Comparison of ENCODE assay signal across 18 cellular contexts in genomic region chr3:173732237-173732636, GRCh38.
DNase-seq lines count a peak whose midpoint lies in the region; ATAC-seq, FAIRE-seq and TF ChIP-seq lines count a peak whose summit lies in the region.
"Had no signal": no experiment of that assay in that cellular context is flagged by ENCODE, and none has a peak within 500 bp of the region (broad histone marks: within the 10 kb centered on the region; RNA-seq: fewer than 3 reads in every experiment).

No MANE protein-coding gene starts in this region.

- H3K4me3 ChIP-seq in GM12865 (ENCODE audit: low read depth, low read length) (no peak overlapping the region), dorsolateral prefrontal cortex (peak overlapping the region in 20 of 59 donors; percentile 1 to 41 (median 21))
- H3K4me3 ChIP-seq: heart left ventricle, transverse colon had no signal

- no peak for ATAC-seq in activated T-cell treated with anti-CD3 and anti-CD28 coated beads, Interleukin-2, amount 50 U/mL, for 72 hours (replicated peaks in 1 of 2)
- ATAC-seq: heart left ventricle had no signal

- H3K4me3 Mint-ChIP-seq in neural crest cell = no peak overlapping the region
- H3K4me3 Mint-ChIP-seq in activated T-cell treated with anti-CD3 and anti-CD28 coated beads, Interleukin-2, amount 50 U/mL, for 72 hours = no peak overlapping the region
- H3K4me3 Mint-ChIP-seq: activated CD4-positive, alpha-beta T cell treated with anti-CD3 and anti-CD28 coated beads, Interleukin-2, amount 10 ng/mL, durations not matched to agents 7 days and 5 days; CD14-positive monocyte; H9; mesothelial cell of epicardium had no signal

- H3K27me3 ChIP-seq in dorsolateral prefrontal cortex = no peaks in the 10 kb centered on the region
- H3K27me3 ChIP-seq: heart left ventricle, transverse colon had no signal

- intact Hi-C loops in dorsolateral prefrontal cortex (cut with DNase I) = loop anchor here in 1 of 2 donors (10.0 kb wide), 1 partner anchor 147 kb away; no protein-coding TSS in a partner anchor

- FAIRE-seq in GM12891 (lab: Jason Lieb, UNC) = no peak
- FAIRE-seq: keratinocyte had no signal

- H3K27ac Mint-ChIP-seq in neural crest cell (ENCODE audit: unreplicated experiment) = no peak overlapping the region
- H3K27ac Mint-ChIP-seq in activated T-cell treated with anti-CD3 and anti-CD28 coated beads, Interleukin-2, amount 50 U/mL, for 72 hours = no peak overlapping the region
- H3K27ac Mint-ChIP-seq: activated CD4-positive, alpha-beta T cell treated with anti-CD3 and anti-CD28 coated beads, Interleukin-2, amount 10 ng/mL, durations not matched to agents 7 days and 5 days; CD14-positive monocyte; H9; mesothelial cell of epicardium had no signal

- peaks cover 15% of the 10 kb centered on the region for H3K4me1 Mint-ChIP-seq in neural crest cell
- no peaks in the 10 kb centered on the region for H3K4me1 Mint-ChIP-seq in activated T-cell treated with anti-CD3 and anti-CD28 coated beads, Interleukin-2, amount 50 U/mL, for 72 hours (ENCODE audit: low read depth)
- H3K4me1 Mint-ChIP-seq: activated CD4-positive, alpha-beta T cell treated with anti-CD3 and anti-CD28 coated beads, Interleukin-2, amount 10 ng/mL, durations not matched to agents 7 days and 5 days; CD14-positive monocyte had no signal

- no peak for TF ChIP-seq CTCF in GM12865 (IDR thresholded peaks at IDR 0.05; ENCODE audit: insufficient read depth, low read depth, low read length, missing control alignments)
- no peak for TF ChIP-seq CTCF in dorsolateral prefrontal cortex (IDR thresholded peaks at IDR 0.05 in 54 of 56, conservative IDR thresholded peaks at IDR 0.05 in 2 of 56; ENCODE audit: low read depth in 1 of 56, partially characterized antibody in 56 of 56)
- no peak for TF ChIP-seq CTCF in neural crest cell (conservative IDR thresholded peaks at IDR 0.05)

- H3K27me3 Mint-ChIP-seq in neural crest cell (ENCODE audit: low read depth) = no peaks in the 10 kb centered on the region
- no peaks in the 10 kb centered on the region for H3K27me3 Mint-ChIP-seq in activated T-cell treated with anti-CD3 and anti-CD28 coated beads, Interleukin-2, amount 50 U/mL, for 72 hours (ENCODE audit: low read depth)
- H3K27me3 Mint-ChIP-seq: activated CD4-positive, alpha-beta T cell treated with anti-CD3 and anti-CD28 coated beads, Interleukin-2, amount 10 ng/mL, durations not matched to agents 7 days and 5 days had no signal

- no peaks in the 10 kb centered on the region for H3K36me3 Mint-ChIP-seq in neural crest cell (ENCODE audit: low read depth)
- H3K36me3 Mint-ChIP-seq in activated T-cell treated with anti-CD3 and anti-CD28 coated beads, Interleukin-2, amount 50 U/mL, for 72 hours (ENCODE audit: insufficient read depth in 2 of 2) = no peaks in the 10 kb centered on the region
- H3K36me3 Mint-ChIP-seq: CD14-positive monocyte, mesothelial cell of epicardium had no signal

- H3K9me3 Mint-ChIP-seq in neural crest cell = no peaks in the 10 kb centered on the region
- H3K9me3 Mint-ChIP-seq in activated T-cell treated with anti-CD3 and anti-CD28 coated beads, Interleukin-2, amount 50 U/mL, for 72 hours = peaks cover 0 to 1% of the 10 kb centered on the region in 2 donors
- H3K9me3 Mint-ChIP-seq: activated CD4-positive, alpha-beta T cell treated with anti-CD3 and anti-CD28 coated beads, Interleukin-2, amount 10 ng/mL, durations not matched to agents 7 days and 5 days; H9; mesothelial cell of epicardium had no signal

- no peak for TF ChIP-seq POLR2A in GM12891 (IDR thresholded peaks at IDR 0.05; ENCODE audit: low read depth, low read length)

- DNase-seq in GM12865 (ENCODE audit: low read depth) (peak; percentile 7), NCI-H146 treated with DMSO at 0.1 percent for 48 hours (lab: John Stamatoyannopoulos, UW; ENCODE audit: unreplicated experiment) (peak; percentile 46), dorsolateral prefrontal cortex (peak in 1 of 10 donors; percentile 23), neural crest cell (ENCODE audit: low read depth, low spot score) (peak; percentile 1), ureter (ENCODE audit: low spot score) (no peak), GM12891 (ENCODE audit: insufficient read length, low spot score) (no peak)
- DNase-seq in stimulated activated naive CD4-positive, alpha-beta T cell (lab: John Stamatoyannopoulos, UW) = no peak
- DNase-seq in activated T-cell treated with anti-CD3 and anti-CD28 coated beads, Interleukin-2, amount 50 U/mL, for 72 hours = no peak
- DNase-seq: activated CD4-positive, alpha-beta T cell treated with anti-CD3 and anti-CD28 coated beads, Interleukin-2, amount 10 ng/mL, durations not matched to agents 7 days and 5 days; DMS79 treated with DMSO at 0.1 percent for 48 hours; H9; heart left ventricle; occipital lobe; transverse colon had no signal

- peak overlapping the region in 34 of 59 donors; percentile 1 to 77 (median 32) for H3K27ac ChIP-seq in dorsolateral prefrontal cortex
- H3K27ac ChIP-seq: epithelial cell of prostate, heart left ventricle, transverse colon had no signal

TF ChIP-seq in GM12891, 5 proteins besides CTCF, POLR2A, EP300 and RAD21:
- TF ChIP-seq POU2F2 (IDR thresholded peaks at IDR 0.05; ENCODE audit: low read depth, low read length) (no peak), POLR2AphosphoS5 (IDR thresholded peaks at IDR 0.05; ENCODE audit: low read depth, low read length) (no peak), PAX5 (IDR thresholded peaks at IDR 0.05; ENCODE audit: insufficient read depth, low read length, severe bottlenecking) (no peak), SPI1 (IDR thresholded peaks at IDR 0.05; ENCODE audit: low read depth, low read length) (no peak), TAF1 (IDR thresholded peaks at IDR 0.05; ENCODE audit: low read depth, low read length) (no peak)

Comparison
In these comparisons a context has a peak if more than half of its experiments do, and no peak if none do; other contexts are left out.
1. DNase-seq: peak in GM12865 (single experiment), NCI-H146 treated with DMSO at 0.1 percent for 48 hours (single experiment) and neural crest cell (single experiment); none in ureter (single experiment), stimulated activated naive CD4-positive, alpha-beta T cell (0 of 6), activated T-cell treated with anti-CD3 and anti-CD28 coated beads, Interleukin-2, amount 50 U/mL, for 72 hours (0 of 2) and GM12891 (single experiment).